14 cellular contexts compared by ENCODE assay signal in the genomic region with DNA sequence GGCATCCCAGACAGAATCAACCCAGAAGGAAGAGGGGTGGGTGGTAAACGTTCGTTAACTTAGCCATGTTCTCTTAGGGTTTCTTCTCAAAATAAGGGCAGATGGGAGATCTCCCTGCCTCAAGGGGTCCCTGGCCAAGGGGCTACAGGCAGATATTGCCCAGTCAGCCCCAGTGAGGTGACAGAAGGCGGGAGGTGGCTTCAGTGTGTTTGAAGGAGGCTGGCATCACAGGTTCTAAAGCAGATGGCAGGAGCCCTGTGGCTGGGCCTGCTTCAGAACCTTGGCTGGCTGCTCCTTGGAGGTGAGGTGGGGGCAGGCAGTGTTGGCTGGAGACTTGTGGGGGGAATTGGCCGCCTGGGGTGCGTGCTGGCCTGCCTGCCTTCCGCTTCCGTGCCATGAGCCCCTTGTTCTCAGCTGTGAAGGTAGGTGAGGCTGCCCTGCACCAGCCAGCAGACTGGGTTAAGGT. TPM values are rescaled to one million over a fixed set of nuclear protein-coding genes. Genes with fewer than 3 reads are reported as not detected.
DNase-seq lines count a peak whose midpoint lies in the region; ATAC-seq, FAIRE-seq and TF ChIP-seq lines count a peak whose summit lies in the region.
"Had no signal": no experiment of that assay in that cellular context is flagged by ENCODE, and none has a peak within 500 bp of the region (broad histone marks: within the 10 kb centered on the region; RNA-seq: fewer than 3 reads in every experiment).

No MANE protein-coding gene starts in this region.

- H3K36me3 ChIP-seq in endodermal cell (ENCODE audit: control insufficient read depth, insufficient read depth, low read length) (no peaks in the 10 kb centered on the region), A673 (ENCODE audit: insufficient read depth, low read length, poor library complexity, severe bottlenecking) (no peaks in the 10 kb centered on the region)

- H3K27me3 Mint-ChIP-seq in activated CD4-positive, alpha-beta T cell treated with anti-CD3 and anti-CD28 coated beads for 36 hours: no peaks in the 10 kb centered on the region
- H3K27me3 Mint-ChIP-seq in endodermal cell (ENCODE audit: insufficient read depth): no peaks in the 10 kb centered on the region
- no peaks in the 10 kb centered on the region for H3K27me3 Mint-ChIP-seq in stimulated activated memory B cell treated with anti-CD40 and anti-IgM and Interleukin-4, amounts not matched to agents 10 μg/mL and 1 μg/mL and 100 μg/mL, for 72 hours
- H3K27me3 Mint-ChIP-seq: activated B cell treated with CpG ODN at 0.5 μM for 24 hours had no signal

- H3K27me3 ChIP-seq in endodermal cell (ENCODE audit: control insufficient read depth, insufficient read depth, low read length, poor library complexity, severe bottlenecking) (no peaks in the 10 kb centered on the region), A673 (replicated peaks; ENCODE audit: insufficient read depth, low read depth, low read length, poor library complexity) (no peaks in the 10 kb centered on the region)

- 88% methylated on average over 7 of the region's 7 CpGs; no CpG with 5 or more reads in 1 of the 2 experiments for WGBS in endodermal cell (ENCODE audit: insufficient coverage in 1 of 2, insufficient read length in 1 of 2), 2 experiments

- H3K4me1 ChIP-seq in endodermal cell (ENCODE audit: control insufficient read depth, insufficient read depth, low read length) (peaks cover under 1% of the 10 kb centered on the region), A673 (ENCODE audit: insufficient read depth, low read length, poor library complexity, severe bottlenecking) (peaks cover 25% of the 10 kb centered on the region)

- H3K27ac Mint-ChIP-seq in activated CD4-positive, alpha-beta T cell treated with anti-CD3 and anti-CD28 coated beads for 36 hours: peak overlapping the region; percentile 44
- H3K27ac Mint-ChIP-seq in endodermal cell: no peak overlapping the region
- peak overlapping the region; percentile 28 for H3K27ac Mint-ChIP-seq in stimulated activated memory B cell treated with anti-CD40 and anti-IgM and Interleukin-4, amounts not matched to agents 10 μg/mL and 1 μg/mL and 100 μg/mL, for 72 hours
- H3K27ac Mint-ChIP-seq: activated B cell treated with CpG ODN at 0.5 μM for 24 hours, HFFc6 had no signal

- H3K4me1 Mint-ChIP-seq in activated CD4-positive, alpha-beta T cell treated with anti-CD3 and anti-CD28 coated beads for 36 hours: peaks cover 84% of the 10 kb centered on the region
- H3K4me1 Mint-ChIP-seq in endodermal cell: peaks cover 58% of the 10 kb centered on the region
- H3K4me1 Mint-ChIP-seq in stimulated activated memory B cell treated with anti-CD40 and anti-IgM and Interleukin-4, amounts not matched to agents 10 μg/mL and 1 μg/mL and 100 μg/mL, for 72 hours: peaks cover 84% of the 10 kb centered on the region

- TF ChIP-seq POLR2A in GM12892 (IDR thresholded peaks at IDR 0.05; ENCODE audit: low read depth, low read length): no peak

- TF ChIP-seq CTCF in endodermal cell (conservative IDR thresholded peaks at IDR 0.05): no peak
- TF ChIP-seq CTCF in A673 (conservative IDR thresholded peaks at IDR 0.05; ENCODE audit: low read depth, low read length): no peak

- H3K27ac ChIP-seq in endodermal cell (ENCODE audit: low read depth, low read length) (no peak overlapping the region), A673 (ENCODE audit: low read depth, low read length, poor library complexity, severe bottlenecking) (no peak overlapping the region)

- POLR2A ChIA-PET in activated CD4-positive, alpha-beta T cell treated with anti-CD3 and anti-CD28 coated beads for 36 hours (lab: Charles Lee): interaction anchor here (1.0 kb wide), 1 partner anchor 22 kb away, joined by 4 read pairs; no protein-coding TSS in a partner anchor
- POLR2A ChIA-PET in A673 (lab: Charles Lee; ENCODE audit: low non-redundant PET): no interaction called here

- intact Hi-C loops in activated CD4-positive, alpha-beta T cell treated with anti-CD3 and anti-CD28 coated beads for 36 hours (cut with DNase I, micrococcal nuclease): no loop called here
- intact Hi-C loops in A673 (cut with micrococcal nuclease; ENCODE audit: unreplicated experiment): no loop called here

- BruUV-seq in A673 (replicated peaks; lab: Mats Ljungman, UMichigan): no TSS peak

- H3K9me3 Mint-ChIP-seq in activated CD4-positive, alpha-beta T cell treated with anti-CD3 and anti-CD28 coated beads for 36 hours (ENCODE audit: low read depth): no peaks in the 10 kb centered on the region
- peaks cover 17% of the 10 kb centered on the region for H3K9me3 Mint-ChIP-seq in endodermal cell
- no peaks in the 10 kb centered on the region for H3K9me3 Mint-ChIP-seq in stimulated activated memory B cell treated with anti-CD40 and anti-IgM and Interleukin-4, amounts not matched to agents 10 μg/mL and 1 μg/mL and 100 μg/mL, for 72 hours
- H3K9me3 Mint-ChIP-seq: activated B cell treated with CpG ODN at 0.5 μM for 24 hours had no signal

- ATAC-seq in activated CD4-positive, alpha-beta T cell treated with anti-CD3 and anti-CD28 coated beads for 36 hours: no peak
- ATAC-seq in stimulated activated memory B cell treated with anti-CD40 and anti-IgM and Interleukin-4, amounts not matched to agents 10 μg/mL and 1 μg/mL and 100 μg/mL, for 72 hours: no peak
- ATAC-seq in GM19455 (IDR thresholded peaks at IDR 0.05; ENCODE audit: unreplicated experiment): no peak

- no peak overlapping the region for H3K4me3 ChIP-seq in endodermal cell (ENCODE audit: low read length)
- H3K4me3 ChIP-seq in A673 (ENCODE audit: low read depth, low read length, poor library complexity, severe bottlenecking): no peak overlapping the region

- no peak for DNase-seq in activated CD4-positive, alpha-beta T cell treated with anti-CD3 and anti-CD28 coated beads for 36 hours
- no peak for DNase-seq in activated CD4-positive, alpha-beta T cell treated with anti-CD3 and anti-CD28 coated beads for 48 hours
- DNase-seq in NCI-H69 (lab: John Stamatoyannopoulos, UW) (peak; percentile 42), endodermal cell (peak; percentile 57), GM12892 (ENCODE audit: insufficient read length) (no peak), A673 (ENCODE audit: low spot score) (no peak)
- DNase-seq: activated B cell treated with CpG ODN at 0.5 μM for 24 hours, activated T-cell treated with anti-CD3 and anti-CD28 coated beads for 4 hours, amniotic stem cell, HFFc6, NCI-H1930, occipital lobe had no signal

- peaks cover 34% of the 10 kb centered on the region for H3K36me3 Mint-ChIP-seq in activated CD4-positive, alpha-beta T cell treated with anti-CD3 and anti-CD28 coated beads for 36 hours (ENCODE audit: low read depth)
- H3K36me3 Mint-ChIP-seq in endodermal cell (ENCODE audit: low read depth): peaks cover 3% of the 10 kb centered on the region
- peaks cover 20% of the 10 kb centered on the region for H3K36me3 Mint-ChIP-seq in stimulated activated memory B cell treated with anti-CD40 and anti-IgM and Interleukin-4, amounts not matched to agents 10 μg/mL and 1 μg/mL and 100 μg/mL, for 72 hours

- no peak overlapping the region for H3K9ac ChIP-seq in endodermal cell (ENCODE audit: extremely low read depth, low read length, poor library complexity, severe bottlenecking)

- CTCF ChIA-PET in activated CD4-positive, alpha-beta T cell treated with anti-CD3 and anti-CD28 coated beads for 36 hours (lab: Charles Lee): interaction anchor here (0.8 to 7.1 kb wide), 2 partner anchors 21 to 82 kb away, joined by 3 to 88 read pairs; partner anchors contain the start of gene HPCAL1
- CTCF ChIA-PET in A673 (lab: Charles Lee): no interaction called here

- H3K4me3 Mint-ChIP-seq in activated CD4-positive, alpha-beta T cell treated with anti-CD3 and anti-CD28 coated beads for 36 hours: no peak overlapping the region
- no peak overlapping the region for H3K4me3 Mint-ChIP-seq in endodermal cell
- H3K4me3 Mint-ChIP-seq in stimulated activated memory B cell treated with anti-CD40 and anti-IgM and Interleukin-4, amounts not matched to agents 10 μg/mL and 1 μg/mL and 100 μg/mL, for 72 hours: no peak overlapping the region
- H3K4me3 Mint-ChIP-seq: activated B cell treated with CpG ODN at 0.5 μM for 24 hours, HFFc6 had no signal

- no peak for FAIRE-seq in GM12892 (lab: Jason Lieb, UNC)

- H3K9me3 ChIP-seq in endodermal cell (ENCODE audit: control insufficient read depth, low read length) (peaks cover 10% of the 10 kb centered on the region), A673 (ENCODE audit: low read depth, low read length, poor library complexity, severe bottlenecking) (no peaks in the 10 kb centered on the region)

RNA-seq across cellular contexts. Expression of gene HPCAL1, which starts 23.5 kb away (rescaled TPM):
- total RNA-seq in activated CD4-positive, alpha-beta T cell treated with anti-CD3 and anti-CD28 coated beads for 36 hours: 100 to 1,000 TPM; 109 to 114 TPM
- 1 to 10 TPM; 6.8 to 8.1 TPM for total RNA-seq in endodermal cell
- 17.6 TPM for polyA plus RNA-seq in endodermal cell (2013, experiment 1 of 2)
- polyA plus RNA-seq in endodermal cell (2013, experiment 2 of 2): 14.0 TPM
- polyA plus RNA-seq in GM12892 (2012; ENCODE audit: missing spikeins): 4.1 TPM
- total RNA-seq in A673 (2021): 9.7 and 10.6 TPM in 2 replicates

Comparison
In these comparisons a context has a peak if more than half of its experiments do, and no peak if none do; other contexts are left out.
1. DNase-seq: peak in NCI-H69 (single experiment) and endodermal cell (single experiment); none in activated CD4-positive, alpha-beta T cell treated with anti-CD3 and anti-CD28 coated beads for 36 hours (single experiment), activated CD4-positive, alpha-beta T cell treated with anti-CD3 and anti-CD28 coated beads for 48 hours (single experiment), GM12892 (single experiment) and A673 (single experiment).